ENCODE assay signal across 8 cellular contexts in genomic region chr17:7716901-7717755, GRCh38. TPM values are rescaled to one million over a fixed set of nuclear protein-coding genes. Genes with fewer than 3 reads are reported as not detected.
DNase-seq lines count a peak whose midpoint lies in the region; ATAC-seq and TF ChIP-seq lines count a peak whose summit lies in the region.

Gene DNAH2, plus strand, starts transcription at chr17:7717744. Its CDS starts 1,991 bp downstream, at chr17:7719735.

- no peaks in the 10 kb centered on the region; the same call in 2 of the 3 replicates for H3K9me3 Mint-ChIP-seq in GM23338
- no peaks in the 10 kb centered on the region for H3K9me3 Mint-ChIP-seq in activated T-cell treated with anti-CD3 and anti-CD28 coated beads, Interleukin-2, amount 50 U/mL, for 24 hours
- H3K9me3 Mint-ChIP-seq in stimulated activated naive CD8-positive, alpha-beta T cell treated with anti-CD3 and anti-CD28 coated beads, Interleukin-15, amount 100 ng/mL, for 72 hours, result no peaks in the 10 kb centered on the region

- no peaks in the 10 kb centered on the region for H3K9me2 ChIP-seq in GM23338 (ENCODE audit: insufficient read depth)

- TF ChIP-seq CTCF in GM23338 (conservative IDR thresholded peaks at IDR 0.05; ENCODE audit: low read depth in 2 of 2) (peak; percentile 49 to 78; a peak in 3 of 4 replicates), esophagus squamous epithelium (IDR thresholded peaks at IDR 0.05) (peak; percentile 29 to 45 (median 42))

- peak within 1 kb of the TSS; percentile 88 for H3K27ac ChIP-seq in GM23338 (ENCODE audit: low read depth)
- H3K27ac ChIP-seq in esophagus squamous epithelium, result peak within 1 kb of the TSS; percentile 25 to 66 (median 48)

- H3K27me3 ChIP-seq in GM23338 (ENCODE audit: insufficient read depth) (peaks cover 21% of the 10 kb centered on the region), esophagus squamous epithelium (peaks cover 0 to 85% (median 2%) of the 10 kb centered on the region in 4 donors)

- peaks cover 44% of the 10 kb centered on the region for H3K4me1 Mint-ChIP-seq in GM23338
- peaks cover 15% of the 10 kb centered on the region for H3K4me1 Mint-ChIP-seq in activated T-cell treated with anti-CD3 and anti-CD28 coated beads, Interleukin-2, amount 50 U/mL, for 24 hours (ENCODE audit: low read depth)
- peaks cover 41% of the 10 kb centered on the region for H3K4me1 Mint-ChIP-seq in stimulated activated naive CD8-positive, alpha-beta T cell treated with anti-CD3 and anti-CD28 coated beads, Interleukin-15, amount 100 ng/mL, for 72 hours

- peaks cover 25% of the 10 kb centered on the region for H3K27me3 Mint-ChIP-seq in GM23338 (ENCODE audit: insufficient read depth, low read depth, poor library complexity)
- H3K27me3 Mint-ChIP-seq in activated T-cell treated with anti-CD3 and anti-CD28 coated beads, Interleukin-2, amount 50 U/mL, for 24 hours, result peaks cover 85% of the 10 kb centered on the region
- H3K27me3 Mint-ChIP-seq in stimulated activated naive CD8-positive, alpha-beta T cell treated with anti-CD3 and anti-CD28 coated beads, Interleukin-15, amount 100 ng/mL, for 72 hours, result peaks cover 98% of the 10 kb centered on the region

- TF ChIP-seq POLR2A in esophagus squamous epithelium (IDR thresholded peaks at IDR 0.05), result no peak

- 0 to 1% methylated on average over 2 to 32 of the region's 64 CpGs for WGBS in esophagus squamous epithelium, 2 donors

- peak within 1 kb of the TSS; percentile 58 for H3K27ac Mint-ChIP-seq in GM23338
- no peak within 1 kb of the TSS for H3K27ac Mint-ChIP-seq in activated T-cell treated with anti-CD3 and anti-CD28 coated beads, Interleukin-2, amount 50 U/mL, for 24 hours
- H3K27ac Mint-ChIP-seq in stimulated activated naive CD8-positive, alpha-beta T cell treated with anti-CD3 and anti-CD28 coated beads, Interleukin-15, amount 100 ng/mL, for 72 hours, result peak within 1 kb of the TSS in 1 of 2 donors; percentile 61

- H2AFZ ChIP-seq in GM23338, result peak within 1 kb of the TSS; percentile 99

- H3K36me3 Mint-ChIP-seq in GM23338 (ENCODE audit: low read depth), result no peaks in the 10 kb centered on the region
- no peaks in the 10 kb centered on the region for H3K36me3 Mint-ChIP-seq in activated T-cell treated with anti-CD3 and anti-CD28 coated beads, Interleukin-2, amount 50 U/mL, for 24 hours (ENCODE audit: low read depth)

- ATAC-seq in GM23338 (peak; percentile 81), HG02884 (IDR thresholded peaks at IDR 0.05; ENCODE audit: unreplicated experiment) (no peak)
- ATAC-seq in stimulated activated naive CD8-positive, alpha-beta T cell treated with anti-CD3 and anti-CD28 coated beads, Interleukin-15, amount 100 ng/mL, for 72 hours, result peak; percentile 83

- no peaks in the 10 kb centered on the region for H3K79me2 ChIP-seq in GM23338 (replicated peaks; ENCODE audit: insufficient read depth)

- H4K20me1 ChIP-seq in GM23338 (replicated peaks; ENCODE audit: insufficient read depth), result no peaks in the 10 kb centered on the region

- intact Hi-C loops in esophagus squamous epithelium (cut with DNase I), result no loop called here

- peak within 1 kb of the TSS; percentile 93 for H3K4me2 ChIP-seq in GM23338

- H3K4me3 ChIP-seq in GM23338, result peak within 1 kb of the TSS; percentile 97
- peak within 1 kb of the TSS; percentile 43 to 66 (median 56) for H3K4me3 ChIP-seq in esophagus squamous epithelium

- no peaks in the 10 kb centered on the region for H3K9me3 ChIP-seq in esophagus squamous epithelium

- H3K4me3 Mint-ChIP-seq in GM23338, result peak within 1 kb of the TSS; percentile 83
- H3K4me3 Mint-ChIP-seq in activated T-cell treated with anti-CD3 and anti-CD28 coated beads, Interleukin-2, amount 50 U/mL, for 24 hours, result peak within 1 kb of the TSS; percentile 77
- peak within 1 kb of the TSS; percentile 87 to 91 for H3K4me3 Mint-ChIP-seq in stimulated activated naive CD8-positive, alpha-beta T cell treated with anti-CD3 and anti-CD28 coated beads, Interleukin-15, amount 100 ng/mL, for 72 hours

- no peaks in the 10 kb centered on the region for H3K36me3 ChIP-seq in GM23338 (ENCODE audit: insufficient read depth)
- H3K36me3 ChIP-seq in esophagus squamous epithelium, result no peaks in the 10 kb centered on the region

- H3F3A ChIP-seq in GM23338 (replicated peaks; ENCODE audit: low read depth), result 0 out of 2 replicates have a peak, but pooled peaks cover 9% of the 10 kb centered on the region

- peak; percentile 86 for DNase-seq in AG20443 (ENCODE audit: low spot score)
- DNase-seq in GM23338 (ENCODE audit: low spot score), result peak; percentile 99
- peak; percentile 65 for DNase-seq in NCI-H345 treated with DMSO at 0.1 percent for 48 hours (lab: John Stamatoyannopoulos, UW; ENCODE audit: unreplicated experiment)
- peak; percentile 74 for DNase-seq in activated T-cell treated with anti-CD3 and anti-CD28 coated beads, Interleukin-2, amount 50 U/mL, for 24 hours
- no peak for DNase-seq in esophagus squamous epithelium (lab: John Stamatoyannopoulos, UW)
- peak; percentile 67 for DNase-seq in mucosa of gallbladder (ENCODE audit: low spot score)
- peak; percentile 53 to 70 for DNase-seq in stimulated activated naive CD8-positive, alpha-beta T cell treated with anti-CD3 and anti-CD28 coated beads, Interleukin-15, amount 100 ng/mL, for 72 hours

- H3K4me1 ChIP-seq in GM23338 (ENCODE audit: insufficient read depth) (peaks cover 29% of the 10 kb centered on the region), esophagus squamous epithelium (peaks cover 9 to 24% (median 15%) of the 10 kb centered on the region in 3 donors)

TF ChIP-seq in GM23338, 12 proteins besides CTCF, POLR2A, EP300 and RAD21 (continues in another document):
- peak; percentile 45; the same call in 1 of the 2 replicates for TF ChIP-seq ZNF331 (CRISPR knock-in tag; IDR thresholded peaks at IDR 0.05; ENCODE audit: low read depth)
- TF ChIP-seq EZH2 (IDR thresholded peaks at IDR 0.05; ENCODE audit: low read depth, unreplicated experiment), result no peak
- TF ChIP-seq ZNF114 (CRISPR knock-in tag; IDR thresholded peaks at IDR 0.05), result peak; percentile 79; the same call in 1 of the 2 replicates
- TF ChIP-seq NANOG (IDR thresholded peaks at IDR 0.05; ENCODE audit: borderline replicate concordance), result 0 out of 2 replicates have a peak, but pooled peaks have one; percentile 19
- TF ChIP-seq, protein P1, sequence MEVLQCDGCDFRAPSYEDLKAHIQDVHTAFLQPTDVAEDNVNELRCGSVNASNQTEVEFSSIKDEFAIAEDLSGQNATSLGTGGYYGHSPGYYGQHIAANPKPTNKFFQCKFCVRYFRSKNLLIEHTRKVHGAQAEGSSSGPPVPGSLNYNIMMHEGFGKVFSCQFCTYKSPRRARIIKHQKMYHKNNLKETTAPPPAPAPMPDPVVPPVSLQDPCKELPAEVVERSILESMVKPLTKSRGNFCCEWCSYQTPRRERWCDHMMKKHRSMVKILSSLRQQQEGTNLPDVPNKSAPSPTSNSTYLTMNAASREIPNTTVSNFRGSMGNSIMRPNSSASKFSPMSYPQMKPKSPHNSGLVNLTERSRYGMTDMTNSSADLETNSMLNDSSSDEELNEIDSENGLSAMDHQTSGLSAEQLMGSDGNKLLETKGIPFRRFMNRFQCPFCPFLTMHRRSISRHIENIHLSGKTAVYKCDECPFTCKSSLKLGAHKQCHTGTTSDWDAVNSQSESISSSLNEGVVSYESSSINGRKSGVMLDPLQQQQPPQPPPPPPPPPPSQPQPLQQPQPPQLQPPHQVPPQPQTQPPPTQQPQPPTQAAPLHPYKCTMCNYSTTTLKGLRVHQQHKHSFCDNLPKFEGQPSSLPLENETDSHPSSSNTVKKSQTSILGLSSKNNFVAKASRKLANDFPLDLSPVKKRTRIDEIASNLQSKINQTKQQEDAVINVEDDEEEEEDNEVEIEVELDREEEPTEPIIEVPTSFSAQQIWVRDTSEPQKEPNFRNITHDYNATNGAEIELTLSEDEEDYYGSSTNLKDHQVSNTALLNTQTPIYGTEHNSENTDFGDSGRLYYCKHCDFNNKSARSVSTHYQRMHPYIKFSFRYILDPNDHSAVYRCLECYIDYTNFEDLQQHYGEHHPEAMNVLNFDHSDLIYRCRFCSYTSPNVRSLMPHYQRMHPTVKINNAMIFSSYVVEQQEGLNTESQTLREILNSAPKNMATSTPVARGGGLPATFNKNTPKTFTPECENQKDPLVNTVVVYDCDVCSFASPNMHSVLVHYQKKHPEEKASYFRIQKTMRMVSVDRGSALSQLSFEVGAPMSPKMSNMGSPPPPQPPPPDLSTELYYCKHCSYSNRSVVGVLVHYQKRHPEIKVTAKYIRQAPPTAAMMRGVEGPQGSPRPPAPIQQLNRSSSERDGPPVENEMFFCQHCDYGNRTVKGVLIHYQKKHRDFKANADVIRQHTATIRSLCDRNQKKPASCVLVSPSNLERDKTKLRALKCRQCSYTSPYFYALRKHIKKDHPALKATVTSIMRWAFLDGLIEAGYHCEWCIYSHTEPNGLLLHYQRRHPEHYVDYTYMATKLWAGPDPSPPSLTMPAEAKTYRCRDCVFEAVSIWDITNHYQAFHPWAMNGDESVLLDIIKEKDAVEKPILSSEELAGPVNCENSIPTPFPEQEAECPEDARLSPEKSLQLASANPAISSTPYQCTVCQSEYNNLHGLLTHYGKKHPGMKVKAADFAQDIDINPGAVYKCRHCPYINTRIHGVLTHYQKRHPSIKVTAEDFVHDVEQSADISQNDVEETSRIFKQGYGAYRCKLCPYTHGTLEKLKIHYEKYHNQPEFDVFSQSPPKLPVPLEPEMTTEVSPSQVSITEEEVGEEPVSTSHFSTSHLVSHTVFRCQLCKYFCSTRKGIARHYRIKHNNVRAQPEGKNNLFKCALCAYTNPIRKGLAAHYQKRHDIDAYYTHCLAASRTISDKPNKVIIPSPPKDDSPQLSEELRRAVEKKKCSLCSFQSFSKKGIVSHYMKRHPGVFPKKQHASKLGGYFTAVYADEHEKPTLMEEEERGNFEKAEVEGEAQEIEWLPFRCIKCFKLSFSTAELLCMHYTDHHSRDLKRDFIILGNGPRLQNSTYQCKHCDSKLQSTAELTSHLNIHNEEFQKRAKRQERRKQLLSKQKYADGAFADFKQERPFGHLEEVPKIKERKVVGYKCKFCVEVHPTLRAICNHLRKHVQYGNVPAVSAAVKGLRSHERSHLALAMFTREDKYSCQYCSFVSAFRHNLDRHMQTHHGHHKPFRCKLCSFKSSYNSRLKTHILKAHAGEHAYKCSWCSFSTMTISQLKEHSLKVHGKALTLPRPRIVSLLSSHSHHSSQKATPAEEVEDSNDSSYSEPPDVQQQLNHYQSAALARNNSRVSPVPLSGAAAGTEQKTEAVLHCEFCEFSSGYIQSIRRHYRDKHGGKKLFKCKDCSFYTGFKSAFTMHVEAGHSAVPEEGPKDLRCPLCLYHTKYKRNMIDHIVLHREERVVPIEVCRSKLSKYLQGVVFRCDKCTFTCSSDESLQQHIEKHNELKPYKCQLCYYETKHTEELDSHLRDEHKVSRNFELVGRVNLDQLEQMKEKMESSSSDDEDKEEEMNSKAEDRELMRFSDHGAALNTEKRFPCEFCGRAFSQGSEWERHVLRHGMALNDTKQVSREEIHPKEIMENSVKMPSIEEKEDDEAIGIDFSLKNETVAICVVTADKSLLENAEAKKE (CRISPR knock-in tag; IDR thresholded peaks at IDR 0.05), result no peak
- TF ChIP-seq POLR2AphosphoS5 (IDR thresholded peaks at IDR 0.05; ENCODE audit: low read depth), result peak; percentile 75
- TF ChIP-seq EZH2phosphoT487 (IDR thresholded peaks at IDR 0.05; ENCODE audit: unreplicated experiment), result no peak

RNA-seq across cellular contexts. Expression of gene DNAH2, which starts in this region (rescaled TPM):
- 0.16 and 0.38 TPM in 2 replicates for total RNA-seq in GM23338 (2014; rRNA removed; shearing (Covaris generic))
- not detected in 2 replicates for polyA plus RNA-seq in GM23338 (2016; fragmentation: Nextera tagmentation; extraction: Ambion mirVana)
- total RNA-seq in esophagus squamous epithelium (under 1 TPM in 3 of 4 donors, not detected in 1; under 0.01 to 0.04 (median 0.03) TPM), mucosa of gallbladder (0.95 TPM)

Comparison
In these comparisons a context has a peak if more than half of its experiments do, and no peak if none do; other contexts are left out.
1. Peak in DNase-seq, ATAC-seq, H3K4me3 ChIP-seq, H3K27ac ChIP-seq and H3K4me2 ChIP-seq in GM23338; RNA of the gene not detected or under 1 TPM.
2. Peak in DNase-seq in mucosa of gallbladder; RNA of the gene not detected or under 1 TPM.